ENCODE assay signal across 18 cellular contexts in genomic region chr6:44665143-44665542, GRCh38.
"Had no signal": no experiment of that assay in that cellular context is flagged by ENCODE, and none has a peak within 500 bp of the region (broad histone marks: within the 10 kb centered on the region; RNA-seq: fewer than 3 reads in every experiment).

No MANE protein-coding gene starts in this region.

- H2AFZ ChIP-seq: parathyroid adenoma had no signal

- H3K4me1 ChIP-seq: parathyroid adenoma had no signal

- H3K4me1 Mint-ChIP-seq: activated B cell treated with CpG ODN at 0.5 μM for 24 hours had no signal

- H3K9me3 ChIP-seq: upper lobe of left lung had no signal

- DNase-seq: activated B cell treated with CpG ODN at 0.5 μM for 24 hours; activated CD4-positive, alpha-beta T cell treated with anti-CD3 and anti-CD28 coated beads, Interleukin-2, amount 50 U/mL, for 1 hour; activated naive CD4-positive, alpha-beta T cell treated with Interleukin-2 at 50 U/mL for 16 hours; anterior cingulate cortex; cerebellar nuclear complex; effector memory CD4-positive, alpha-beta T cell; glutamatergic neuron; kidney glomerular epithelial cell; retina; stimulated activated CD4-positive, alpha-beta T cell treated with anti-CD3 and anti-CD28 coated beads, Interleukin-4, amount 100 ng/mL, for 24 hours; stimulated activated naive CD4-positive, alpha-beta T cell; substantia nigra had no signal

- H3K27ac Mint-ChIP-seq: activated B cell treated with CpG ODN at 0.5 μM for 24 hours; activated T-helper 1 cell treated with anti-CD3 and anti-CD28 coated beads, Interleukin-12 subunit alpha, Interleukin-12 subunit beta, Interleukin-2, Interleukin-4 antibody, amounts not matched to agents 30 ng/mL and 10 ng/mL and 1 ng/mL, durations not matched to agents 14 hours and 24 hours and 36 hours; dendritic cell treated with granulocyte-macrophage colony-stimulating factor and Interleukin-4, amounts not matched to agents 40 ng/mL and 50 ng/mL, for 4 days; T-helper 1 cell treated with Interleukin-12 subunit alpha and Interleukin-12 subunit beta and Interleukin-4 antibody, amounts not matched to agents 30 μg/mL and 1 μg/mL, for 36 hours had no signal

- H3K4me3 Mint-ChIP-seq: activated B cell treated with CpG ODN at 0.5 μM for 24 hours; activated T-helper 1 cell treated with anti-CD3 and anti-CD28 coated beads, Interleukin-12 subunit alpha, Interleukin-12 subunit beta, Interleukin-2, Interleukin-4 antibody, amounts not matched to agents 30 ng/mL and 10 ng/mL and 1 ng/mL, durations not matched to agents 14 hours and 24 hours and 36 hours; dendritic cell treated with granulocyte-macrophage colony-stimulating factor and Interleukin-4, amounts not matched to agents 40 ng/mL and 50 ng/mL, for 4 days; T-helper 1 cell treated with Interleukin-12 subunit alpha and Interleukin-12 subunit beta and Interleukin-4 antibody, amounts not matched to agents 30 μg/mL and 1 μg/mL, for 36 hours had no signal

- ATAC-seq: foreskin keratinocyte had no signal

- H3K36me3 ChIP-seq: upper lobe of left lung had no signal

- H3K27ac ChIP-seq: foreskin keratinocyte, parathyroid adenoma, upper lobe of left lung had no signal

- H3K79me2 ChIP-seq: parathyroid adenoma had no signal

- H3K9ac ChIP-seq: parathyroid adenoma had no signal

- H3K4me3 ChIP-seq: upper lobe of left lung had no signal

- H3K27me3 ChIP-seq: foreskin keratinocyte, upper lobe of left lung had no signal

- H3K9me3 Mint-ChIP-seq: activated B cell treated with CpG ODN at 0.5 μM for 24 hours; activated T-helper 1 cell treated with anti-CD3 and anti-CD28 coated beads, Interleukin-12 subunit alpha, Interleukin-12 subunit beta, Interleukin-2, Interleukin-4 antibody, amounts not matched to agents 30 ng/mL and 10 ng/mL and 1 ng/mL, durations not matched to agents 14 hours and 24 hours and 36 hours; dendritic cell treated with granulocyte-macrophage colony-stimulating factor and Interleukin-4, amounts not matched to agents 40 ng/mL and 50 ng/mL, for 4 days; T-helper 1 cell treated with Interleukin-12 subunit alpha and Interleukin-12 subunit beta and Interleukin-4 antibody, amounts not matched to agents 30 μg/mL and 1 μg/mL, for 36 hours had no signal
